In the genomic region with DNA sequence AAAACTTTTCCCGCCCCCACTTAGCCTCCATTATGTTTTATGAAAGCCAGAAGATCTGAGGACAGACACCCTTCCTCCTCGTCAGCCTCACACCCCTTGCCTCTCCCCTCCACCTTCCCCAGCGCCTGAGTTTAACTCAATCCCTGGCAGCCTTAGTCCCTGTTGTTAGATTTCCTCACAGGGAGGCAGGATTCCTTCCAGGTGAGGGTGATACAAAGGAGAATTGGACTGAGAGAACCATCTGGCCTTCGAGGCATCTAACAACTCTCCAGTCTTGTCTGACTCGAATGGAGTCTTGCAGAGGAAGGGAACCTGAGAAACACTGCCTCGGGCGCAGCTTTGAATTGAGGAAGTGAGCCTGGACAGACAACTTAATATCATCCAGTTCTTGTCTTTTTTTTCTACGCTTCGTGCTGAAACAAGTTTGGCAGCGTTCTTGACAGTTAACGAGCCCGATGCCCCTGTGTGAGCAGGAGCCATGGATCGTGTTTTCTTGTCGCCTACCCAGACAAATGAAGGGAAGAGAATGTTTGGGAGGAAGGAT, we compare ENCODE assay signal across 7 cellular contexts. TPM values are rescaled to one million over a fixed set of nuclear protein-coding genes. Genes with fewer than 3 reads are reported as not detected.
A peak's percentile ranks its signal among the peaks of the same experiment; 100 is the strongest.
DNase-seq lines count a peak whose midpoint lies in the region; FAIRE-seq and TF ChIP-seq lines count a peak whose summit lies in the region.

No MANE protein-coding gene starts in this region.

- H3K36me3 ChIP-seq in KOPT-K1 (ENCODE audit: insufficient read depth, low read length) = peaks cover 26% of the 10 kb centered on the region
- no peaks in the 10 kb centered on the region for H3K36me3 ChIP-seq in keratinocyte (ENCODE audit: control insufficient read depth in 2 of 2, extremely low read depth in 1 of 2, insufficient read depth in 2 of 2, low read length in 2 of 2)
- H3K36me3 ChIP-seq in subcutaneous abdominal adipose tissue (ENCODE audit: control insufficient read depth in 5 of 5, insufficient read depth in 5 of 5, low read length in 5 of 5) = peaks cover 0 to 28% (median 21%) of the 10 kb centered on the region in 5 donors

- FAIRE-seq in keratinocyte (lab: Jason Lieb, UNC) = peak; percentile 95

- DNase-seq in GM13976 (ENCODE audit: low spot score) (peak; percentile 68), keratinocyte (ENCODE audit: low read depth, low spot score) (no peak), OCI-M2 (lab: John Stamatoyannopoulos, UW; ENCODE audit: unreplicated experiment) (no peak), hepatic stellate cell (ENCODE audit: low spot score) (no peak)

- peak overlapping the region; percentile 93 for H3K9ac ChIP-seq in keratinocyte (ENCODE audit: control insufficient read depth, extremely low read depth, insufficient read depth, low read length)
- peak overlapping the region in 3 of 5 donors; percentile 49 to 77 (median 52) for H3K9ac ChIP-seq in subcutaneous abdominal adipose tissue (ENCODE audit: low read length in 5 of 5)

- H3K9me3 ChIP-seq in KOPT-K1 (ENCODE audit: insufficient read depth, low read length, poor library complexity, severe bottlenecking) = no peaks in the 10 kb centered on the region
- no peaks in the 10 kb centered on the region for H3K9me3 ChIP-seq in keratinocyte (ENCODE audit: control insufficient read depth, low read depth, low read length)
- no peaks in the 10 kb centered on the region for H3K9me3 ChIP-seq in subcutaneous abdominal adipose tissue (ENCODE audit: control insufficient read depth in 5 of 5, low read length in 5 of 5)

- TF ChIP-seq CTCF in GM13976 (IDR thresholded peaks at IDR 0.05; ENCODE audit: borderline replicate concordance, control extremely low read depth, extremely low read depth, insufficient read depth, missing control alignments) (no peak), keratinocyte (optimal IDR thresholded peaks at IDR 0.05 in 1 of 3, IDR thresholded peaks at IDR 0.05 in 1 of 3, conservative IDR thresholded peaks at IDR 0.05 in 1 of 3; ENCODE audit: extremely low read depth in 1 of 3, insufficient read depth in 2 of 3, low read length in 3 of 3) (no peak)

- peaks cover 20% of the 10 kb centered on the region for H3K4me1 Mint-ChIP-seq in activated naive CD8-positive, alpha-beta T cell (ENCODE audit: low read depth)

- H2AFZ ChIP-seq in keratinocyte (ENCODE audit: control insufficient read depth, low read length) = peak overlapping the region; percentile 65

- no peaks in the 10 kb centered on the region for H3K9me1 ChIP-seq in keratinocyte (ENCODE audit: control insufficient read depth, extremely low read depth, insufficient read depth, low read length)

- peak overlapping the region; percentile 81 for H3K27ac ChIP-seq in KOPT-K1 (ENCODE audit: low read depth, low read length, poor library complexity, severe bottlenecking)
- H3K27ac ChIP-seq in keratinocyte (ENCODE audit: control insufficient read depth, insufficient read depth, low read length) = peak overlapping the region; percentile 91
- H3K27ac ChIP-seq in subcutaneous abdominal adipose tissue (ENCODE audit: low read depth, low read length) = peak overlapping the region; percentile 94

- H3K27ac Mint-ChIP-seq in activated naive CD8-positive, alpha-beta T cell = peak overlapping the region; percentile 69

- H3K4me3 ChIP-seq in keratinocyte (ENCODE audit: control insufficient read depth in 2 of 3, extremely low read depth in 1 of 3, insufficient read depth in 2 of 3, low read depth in 1 of 3, low read length in 3 of 3) (peak overlapping the region; percentile 49 to 71 (median 63)), subcutaneous abdominal adipose tissue (ENCODE audit: low read depth in 1 of 5, low read length in 5 of 5) (peak overlapping the region; percentile 5 to 89 (median 73))

- dilution Hi-C loops in keratinocyte (cut with MboI; ENCODE audit: extremely low pct_ligation_motif_present, low sequenced_read_pairs) = no loop called here

- H3K36me3 Mint-ChIP-seq in activated naive CD8-positive, alpha-beta T cell = no peaks in the 10 kb centered on the region

- H3K27me3 ChIP-seq in keratinocyte (ENCODE audit: control insufficient read depth, extremely low read depth, insufficient read depth, low read length) = no peaks in the 10 kb centered on the region
- no peaks in the 10 kb centered on the region for H3K27me3 ChIP-seq in subcutaneous abdominal adipose tissue (ENCODE audit: control insufficient read depth in 5 of 5, insufficient read depth in 4 of 5, low read length in 5 of 5)

- no peaks in the 10 kb centered on the region for H3K79me2 ChIP-seq in keratinocyte (ENCODE audit: control insufficient read depth, insufficient read depth, low read length)

- H3K27me3 Mint-ChIP-seq in activated naive CD8-positive, alpha-beta T cell = no peaks in the 10 kb centered on the region

- H3K4me2 ChIP-seq in keratinocyte (ENCODE audit: control insufficient read depth, extremely low read depth, insufficient read depth, low read depth, low read length) = peak overlapping the region; percentile 96

- H3K4me1 ChIP-seq in keratinocyte (ENCODE audit: control insufficient read depth, extremely low read depth, insufficient read depth, low read length) (peaks cover 20% of the 10 kb centered on the region), subcutaneous abdominal adipose tissue (ENCODE audit: control insufficient read depth in 5 of 5, insufficient read depth in 5 of 5, low read length in 5 of 5) (peaks cover 7 to 40% (median 31%) of the 10 kb centered on the region in 5 donors)

- peak overlapping the region; percentile 84 for H3K4me3 Mint-ChIP-seq in activated naive CD8-positive, alpha-beta T cell

- no peaks in the 10 kb centered on the region for H4K20me1 ChIP-seq in keratinocyte (ENCODE audit: control insufficient read depth, extremely low read depth, insufficient read depth, low read length)

- no peaks in the 10 kb centered on the region for H3K9me3 Mint-ChIP-seq in activated naive CD8-positive, alpha-beta T cell (ENCODE audit: low read depth)

- in situ Hi-C loops in GM13976 (cut with MboI; ENCODE audit: low sequenced_read_pairs, unreplicated experiment) = loop anchor here (10.0 kb wide), 1 partner anchor 93 kb away; a partner anchor contains a TSS

RNA-seq across cellular contexts. Expression of a gene that starts 1.3 kb away (rescaled TPM):
- 10.9 to 16.6 TPM (median 13.7 TPM) in 3 replicates for polyA plus RNA-seq in keratinocyte
- polyA plus RNA-seq in keratinocyte (2011; ENCODE audit: low read depth) = 4.4 TPM
- polyA plus RNA-seq in keratinocyte (2011; cell fraction: cytosol; rRNA removed) = 12.5 and 22.1 TPM in 2 replicates
- polyA plus RNA-seq in keratinocyte (2011; cell fraction: nucleus; rRNA removed) = 21.7 and 32.7 TPM in 2 replicates
- polyA plus RNA-seq in keratinocyte (2012; ENCODE audit: low replicate concordance) = 17.2 and 19.4 TPM in 2 replicates
- 6.5 to 10.8 TPM (median 9.9 TPM) in 3 replicates for polyA minus RNA-seq in keratinocyte
- polyA minus RNA-seq in keratinocyte (2011; cell fraction: cytosol; rRNA and poly(A)+ RNA removed) = 26.9 TPM
- 10.2 and 10.3 TPM in 2 replicates for polyA minus RNA-seq in keratinocyte (2011; cell fraction: nucleus; rRNA and poly(A)+ RNA removed)

RNA-seq across cellular contexts. Expression of a gene that starts 7.0 kb away (rescaled TPM):
- 2.2 to 4.3 TPM (median 2.7 TPM) in 3 replicates for polyA plus RNA-seq in keratinocyte
- polyA plus RNA-seq in keratinocyte (2011; ENCODE audit: low read depth) = 0.42 TPM
- 3.3 and 3.4 TPM in 2 replicates for polyA plus RNA-seq in keratinocyte (2011; cell fraction: cytosol; rRNA removed)
- 3.2 and 4.3 TPM in 2 replicates for polyA plus RNA-seq in keratinocyte (2011; cell fraction: nucleus; rRNA removed)
- polyA plus RNA-seq in keratinocyte (2012; ENCODE audit: low replicate concordance) = 1.4 and 2.8 TPM in 2 replicates
- polyA minus RNA-seq in keratinocyte = 1.4 to 2.5 TPM (median 1.8 TPM) in 3 replicates
- 2.9 TPM for polyA minus RNA-seq in keratinocyte (2011; cell fraction: cytosol; rRNA and poly(A)+ RNA removed)
- polyA minus RNA-seq in keratinocyte (2011; cell fraction: nucleus; rRNA and poly(A)+ RNA removed) = 1.6 and 2.0 TPM in 2 replicates

RNA-seq across cellular contexts. Expression of a gene that starts 30.5 kb away (rescaled TPM):
- 1.6 to 2.3 TPM (median 1.6 TPM) in 3 replicates for polyA plus RNA-seq in keratinocyte
- 0.31 TPM for polyA plus RNA-seq in keratinocyte (2011; ENCODE audit: low read depth)
- polyA plus RNA-seq in keratinocyte (2011; cell fraction: cytosol; rRNA removed) = 1.3 and 1.5 TPM in 2 replicates
- 2.9 and 4.0 TPM in 2 replicates for polyA plus RNA-seq in keratinocyte (2011; cell fraction: nucleus; rRNA removed)
- 1.7 and 2.8 TPM in 2 replicates for polyA plus RNA-seq in keratinocyte (2012; ENCODE audit: low replicate concordance)
- 0.86 to 1.3 TPM (median 1.2 TPM) in 3 replicates for polyA minus RNA-seq in keratinocyte
- 3.3 TPM for polyA minus RNA-seq in keratinocyte (2011; cell fraction: cytosol; rRNA and poly(A)+ RNA removed)
- 3.0 and 3.3 TPM in 2 replicates for polyA minus RNA-seq in keratinocyte (2011; cell fraction: nucleus; rRNA and poly(A)+ RNA removed)

RNA-seq across cellular contexts. Expression of a gene that starts 43.8 kb away (rescaled TPM):
- 3.8 to 4.9 TPM (median 4.3 TPM) in 3 replicates for polyA plus RNA-seq in keratinocyte
- 4.8 TPM for polyA plus RNA-seq in keratinocyte (2011; ENCODE audit: low read depth)
- 1.9 and 5.0 TPM in 2 replicates for polyA plus RNA-seq in keratinocyte (2011; cell fraction: cytosol; rRNA removed)
- 8.3 and 8.5 TPM in 2 replicates for polyA plus RNA-seq in keratinocyte (2011; cell fraction: nucleus; rRNA removed)
- polyA plus RNA-seq in keratinocyte (2012; ENCODE audit: low replicate concordance) = 6.4 TPM in 2 replicates
- polyA minus RNA-seq in keratinocyte = 0.35 to 2.5 TPM (median 1.4 TPM) in 3 replicates
- 3.1 TPM for polyA minus RNA-seq in keratinocyte (2011; cell fraction: cytosol; rRNA and poly(A)+ RNA removed)
- 2.6 and 3.1 TPM in 2 replicates for polyA minus RNA-seq in keratinocyte (2011; cell fraction: nucleus; rRNA and poly(A)+ RNA removed)

RNA-seq across cellular contexts. Expression of a gene that starts 55.2 kb away (rescaled TPM):
- not detected in 3 replicates for polyA plus RNA-seq in keratinocyte
- polyA plus RNA-seq in keratinocyte (2011; ENCODE audit: low read depth) = not detected
- not detected in 2 replicates for polyA plus RNA-seq in keratinocyte (2011; cell fraction: cytosol; rRNA removed)
- polyA plus RNA-seq in keratinocyte (2011; cell fraction: nucleus; rRNA removed) = not detected in 2 replicates
- not detected in 2 replicates for polyA plus RNA-seq in keratinocyte (2012; ENCODE audit: low replicate concordance)
- polyA minus RNA-seq in keratinocyte = not detected in 3 replicates
- polyA minus RNA-seq in keratinocyte (2011; cell fraction: cytosol; rRNA and poly(A)+ RNA removed) = not detected
- not detected in 2 replicates for polyA minus RNA-seq in keratinocyte (2011; cell fraction: nucleus; rRNA and poly(A)+ RNA removed)
